In genomic region chr15:70112018-70112395, GRCh38 we compare ENCODE assay signal across 10 cellular contexts. TPM values are rescaled to one million over a fixed set of nuclear protein-coding genes. Genes with fewer than 3 reads are reported as not detected.
DNase-seq lines count a peak whose midpoint lies in the region; ATAC-seq and TF ChIP-seq lines count a peak whose summit lies in the region.
"Had no signal": no experiment of that assay in that cellular context is flagged by ENCODE, and none has a peak within 500 bp of the region (broad histone marks: within the 10 kb centered on the region; RNA-seq: fewer than 3 reads in every experiment).

No MANE protein-coding gene starts in this region.

- H3K27ac ChIP-seq in cardiac muscle cell (peak overlapping the region; percentile 92), muscle layer of duodenum (ENCODE audit: low read length) (peak overlapping the region; percentile 19), upper lobe of right lung (peak overlapping the region; percentile 75)
- H3K27ac ChIP-seq in CD4-positive, alpha-beta T cell (ENCODE audit: low read depth, low read length): no peak overlapping the region

- intact Hi-C loops in Right ventricle myocardium superior (cut with DNase I) (no loop called here), upper lobe of right lung (cut with DNase I) (no loop called here)
- intact Hi-C loops in dendritic cell treated with granulocyte-macrophage colony-stimulating factor and Interleukin-4, amounts not matched to agents 40 ng/mL and 50 ng/mL, for 4 days (cut with micrococcal nuclease): no loop called here
- intact Hi-C loops in CD4-positive, alpha-beta T cell (cut with DNase I, micrococcal nuclease): loop anchor here in 1 of 2 experiments (10.0 kb wide), 1 partner anchor 353 kb away; no protein-coding TSS in a partner anchor

- H3K4me3 Mint-ChIP-seq in dendritic cell treated with granulocyte-macrophage colony-stimulating factor and Interleukin-4, amounts not matched to agents 40 ng/mL and 50 ng/mL, for 4 days: no peak overlapping the region
- no peak overlapping the region for H3K4me3 Mint-ChIP-seq in CD4-positive, alpha-beta T cell
- H3K4me3 Mint-ChIP-seq: activated CD8-positive, alpha-beta T cell treated with anti-CD3 and anti-CD28 coated beads, Interleukin-2, amount 10 ng/mL, durations not matched to agents 7 days and 5 days had no signal

- no peaks in the 10 kb centered on the region for H3K36me3 Mint-ChIP-seq in dendritic cell treated with granulocyte-macrophage colony-stimulating factor and Interleukin-4, amounts not matched to agents 40 ng/mL and 50 ng/mL, for 4 days (ENCODE audit: low read depth)
- no peaks in the 10 kb centered on the region for H3K36me3 Mint-ChIP-seq in CD4-positive, alpha-beta T cell (ENCODE audit: low read depth)

- H3K9me3 ChIP-seq in cardiac muscle cell (ENCODE audit: low read depth) (no peaks in the 10 kb centered on the region), muscle layer of duodenum (ENCODE audit: control insufficient read depth in 1 of 2, low read length in 2 of 2) (no peaks in the 10 kb centered on the region), upper lobe of right lung (no peaks in the 10 kb centered on the region)
- H3K9me3 ChIP-seq in CD4-positive, alpha-beta T cell (ENCODE audit: control insufficient read depth, low read length): no peaks in the 10 kb centered on the region
- H3K9me3 ChIP-seq: ascending aorta had no signal

- H3K27ac Mint-ChIP-seq in dendritic cell treated with granulocyte-macrophage colony-stimulating factor and Interleukin-4, amounts not matched to agents 40 ng/mL and 50 ng/mL, for 4 days: peak overlapping the region; percentile 46
- H3K27ac Mint-ChIP-seq in CD4-positive, alpha-beta T cell: no peak overlapping the region
- H3K27ac Mint-ChIP-seq: activated CD8-positive, alpha-beta T cell treated with anti-CD3 and anti-CD28 coated beads, Interleukin-2, amount 10 ng/mL, durations not matched to agents 7 days and 5 days had no signal

- peaks cover 14% of the 10 kb centered on the region for H3K27me3 ChIP-seq in cardiac muscle cell
- H3K27me3 ChIP-seq in muscle layer of duodenum (ENCODE audit: low read depth, low read length): no peaks in the 10 kb centered on the region
- H3K27me3 ChIP-seq in upper lobe of right lung: no peaks in the 10 kb centered on the region
- no peaks in the 10 kb centered on the region for H3K27me3 ChIP-seq in CD4-positive, alpha-beta T cell (ENCODE audit: control insufficient read depth, insufficient read depth, low read length)
- H3K27me3 ChIP-seq: ascending aorta had no signal

- H3K36me3 ChIP-seq in cardiac muscle cell: no peaks in the 10 kb centered on the region
- no peaks in the 10 kb centered on the region for H3K36me3 ChIP-seq in muscle layer of duodenum (ENCODE audit: control insufficient read depth in 1 of 2, insufficient read depth in 2 of 2, low read length in 2 of 2)
- H3K36me3 ChIP-seq in upper lobe of right lung: no peaks in the 10 kb centered on the region
- H3K36me3 ChIP-seq: ascending aorta had no signal

- peaks cover 71% of the 10 kb centered on the region for H3K4me1 Mint-ChIP-seq in dendritic cell treated with granulocyte-macrophage colony-stimulating factor and Interleukin-4, amounts not matched to agents 40 ng/mL and 50 ng/mL, for 4 days (ENCODE audit: low read depth)
- H3K4me1 Mint-ChIP-seq in CD4-positive, alpha-beta T cell (ENCODE audit: low read depth): peaks cover 5% of the 10 kb centered on the region

- no peaks in the 10 kb centered on the region for H3K4me1 ChIP-seq in cardiac muscle cell (ENCODE audit: low read depth)
- peaks cover 4 to 8% of the 10 kb centered on the region in 2 donors for H3K4me1 ChIP-seq in muscle layer of duodenum (ENCODE audit: control insufficient read depth in 1 of 2, insufficient read depth in 2 of 2, low read length in 2 of 2)
- H3K4me1 ChIP-seq in upper lobe of right lung: peaks cover 12% of the 10 kb centered on the region

- H3K4me3 ChIP-seq in cardiac muscle cell: peak overlapping the region; percentile 2
- H3K4me3 ChIP-seq in muscle layer of duodenum (ENCODE audit: low read depth in 1 of 2, low read length in 2 of 2): no peak overlapping the region
- H3K4me3 ChIP-seq in upper lobe of right lung: peak overlapping the region; percentile 10

- H3K9me3 Mint-ChIP-seq in dendritic cell treated with granulocyte-macrophage colony-stimulating factor and Interleukin-4, amounts not matched to agents 40 ng/mL and 50 ng/mL, for 4 days: no peaks in the 10 kb centered on the region
- no peaks in the 10 kb centered on the region for H3K9me3 Mint-ChIP-seq in CD4-positive, alpha-beta T cell

- ATAC-seq in Right ventricle myocardium superior (ENCODE audit: poor library complexity): no peak
- ATAC-seq in upper lobe of right lung: no peak
- no peak for ATAC-seq in GM18520 (IDR thresholded peaks at IDR 0.05; ENCODE audit: unreplicated experiment)
- ATAC-seq in CD4-positive, alpha-beta T cell (ENCODE audit: poor library complexity): no peak
- ATAC-seq: activated CD8-positive, alpha-beta T cell treated with anti-CD3 and anti-CD28 coated beads, Interleukin-2, amount 10 ng/mL, durations not matched to agents 7 days and 5 days had no signal

- CTCF ChIA-PET in CD4-positive, alpha-beta T cell (lab: Charles Lee): no interaction called here

- DNase-seq in cardiac muscle cell (ENCODE audit: low read depth in 1 of 2, low spot score in 1 of 2): no peak
- DNase-seq in Right ventricle myocardium superior: no peak
- DNase-seq in upper lobe of right lung: no peak
- DNase-seq in UCSD-AML1 (lab: John Stamatoyannopoulos, UW; ENCODE audit: unreplicated experiment): no peak
- DNase-seq in CD4-positive, alpha-beta T cell: no peak
- DNase-seq: activated CD8-positive, alpha-beta T cell treated with anti-CD3 and anti-CD28 coated beads, Interleukin-2, amount 10 ng/mL, durations not matched to agents 7 days and 5 days had no signal

- POLR2A ChIA-PET in CD4-positive, alpha-beta T cell (lab: Charles Lee): no interaction called here

- H3K27me3 Mint-ChIP-seq in dendritic cell treated with granulocyte-macrophage colony-stimulating factor and Interleukin-4, amounts not matched to agents 40 ng/mL and 50 ng/mL, for 4 days: peaks cover 30% of the 10 kb centered on the region
- H3K27me3 Mint-ChIP-seq in CD4-positive, alpha-beta T cell: no peaks in the 10 kb centered on the region

- no peak for TF ChIP-seq CTCF in cardiac muscle cell (IDR thresholded peaks at IDR 0.05; ENCODE audit: low read depth, low read length)
- no peak for TF ChIP-seq CTCF in upper lobe of right lung (IDR thresholded peaks at IDR 0.05)
- TF ChIP-seq CTCF in CD4-positive, alpha-beta T cell (IDR thresholded peaks at IDR 0.05): no peak

RNA-seq across cellular contexts. Expression of gene TLE3, which starts 14.3 kb away (rescaled TPM):
- 28.3 and 38.2 TPM in 2 replicates for total RNA-seq in cardiac muscle cell
- 11.0 and 20.5 TPM in 2 replicates for polyA plus RNA-seq in cardiac muscle cell
- total RNA-seq in Right ventricle myocardium superior: 13.4 TPM
- 58.8 TPM for total RNA-seq in upper lobe of right lung
- total RNA-seq in CD4-positive, alpha-beta T cell: 100 to 1,000 TPM; 159 to 167 TPM

Comparison
In these comparisons a context has a peak if more than half of its experiments do, and no peak if none do; other contexts are left out.
1. H3K4me3 ChIP-seq: peak in cardiac muscle cell (single experiment) and upper lobe of right lung (single experiment); none in muscle layer of duodenum (0 of 2).